In the genomic region with DNA sequence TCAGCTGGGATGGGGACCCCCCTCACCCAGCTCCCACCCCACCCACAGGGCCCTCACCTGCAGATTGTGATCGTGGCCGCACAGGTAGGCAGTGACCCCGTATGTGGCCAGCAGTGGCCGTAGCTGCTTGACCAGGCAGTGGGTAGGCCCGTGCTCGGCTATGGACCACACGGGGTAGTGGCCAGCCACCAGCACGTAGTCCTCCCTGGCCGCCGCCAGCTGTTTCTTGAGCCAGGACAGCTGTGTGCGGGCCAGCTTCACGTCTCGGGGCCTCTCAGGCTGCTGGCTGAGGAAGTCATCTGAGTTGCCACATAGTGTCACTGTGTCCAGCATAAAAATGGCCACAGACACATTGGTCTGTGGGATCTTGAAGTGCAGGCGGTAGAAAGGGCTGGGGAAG, we compare ENCODE assay signal across 15 cellular contexts. TPM values are rescaled to one million over a fixed set of nuclear protein-coding genes. Genes with fewer than 3 reads are reported as not detected.
"Had no signal": no experiment of that assay in that cellular context is flagged by ENCODE, and none has a peak within 500 bp of the region (broad histone marks: within the 10 kb centered on the region; RNA-seq: fewer than 3 reads in every experiment).

No MANE protein-coding gene starts in this region.

- ATAC-seq: activated CD8-positive, alpha-beta T cell treated with anti-CD3 and anti-CD28 coated beads for 36 hours; activated naive CD4-positive, alpha-beta T cell treated with anti-CD3 and anti-CD28 coated beads, Interleukin-2, amount 50 U/mL, for 72 hours; activated T-cell treated with anti-CD3 and anti-CD28 coated beads, Interleukin-2, amount 50 U/mL, for 4 hours; esophagus mucosa; left lobe of liver; right lobe of liver had no signal

- DNase-seq: activated CD4-positive, alpha-beta T cell treated with anti-CD3 and anti-CD28 coated beads for 48 hours; activated CD8-positive, alpha-beta T cell treated with anti-CD3 and anti-CD28 coated beads for 36 hours; activated effector memory CD4-positive, alpha-beta T cell treated with anti-CD3 and anti-CD28 coated beads, Interleukin-2, amount 50 U/mL, for 16 hours; activated T-cell treated with anti-CD3 and anti-CD28 coated beads, Interleukin-2, amount 50 U/mL, for 4 hours; occipital lobe; right lobe of liver; uterus; WERI-Rb-1 had no signal

- H3K4me1 Mint-ChIP-seq: nephron had no signal

- H3K27ac Mint-ChIP-seq: activated CD8-positive, alpha-beta T cell treated with anti-CD3 and anti-CD28 coated beads for 36 hours; activated naive CD4-positive, alpha-beta T cell treated with anti-CD3 and anti-CD28 coated beads, Interleukin-2, amount 50 U/mL, for 72 hours; nephron had no signal

- H3K27me3 Mint-ChIP-seq: activated CD8-positive, alpha-beta T cell treated with anti-CD3 and anti-CD28 coated beads for 36 hours; memory B cell had no signal

- H3K4me3 ChIP-seq: hepatocyte, prostate gland, uterus had no signal

- H3K27me3 ChIP-seq: hepatocyte, right lobe of liver, uterus had no signal

- H3K36me3 Mint-ChIP-seq: activated naive CD4-positive, alpha-beta T cell treated with anti-CD3 and anti-CD28 coated beads, Interleukin-2, amount 50 U/mL, for 72 hours had no signal

- H3K9me3 Mint-ChIP-seq: activated CD8-positive, alpha-beta T cell treated with anti-CD3 and anti-CD28 coated beads for 36 hours; activated naive CD4-positive, alpha-beta T cell treated with anti-CD3 and anti-CD28 coated beads, Interleukin-2, amount 50 U/mL, for 72 hours; activated T-cell treated with anti-CD3 and anti-CD28 coated beads, Interleukin-2, amount 50 U/mL, for 4 hours; nephron had no signal

- H3K27ac ChIP-seq: hepatocyte, right lobe of liver, WERI-Rb-1 had no signal

- H3K9me3 ChIP-seq: prostate gland, right lobe of liver, uterus had no signal

- H3K36me3 ChIP-seq: prostate gland, right lobe of liver, uterus, WERI-Rb-1 had no signal

- H3K4me3 Mint-ChIP-seq: activated CD8-positive, alpha-beta T cell treated with anti-CD3 and anti-CD28 coated beads for 36 hours; activated T-cell treated with anti-CD3 and anti-CD28 coated beads, Interleukin-2, amount 50 U/mL, for 4 hours had no signal

- H3K4me1 ChIP-seq: prostate gland, uterus had no signal

RNA-seq across cellular contexts. Expression of gene CNN1, which starts 37.5 kb away (rescaled TPM):
- total RNA-seq: activated CD8-positive, alpha-beta T cell treated with anti-CD3 and anti-CD28 coated beads for 36 hours; activated naive CD4-positive, alpha-beta T cell treated with anti-CD3 and anti-CD28 coated beads, Interleukin-2, amount 50 U/mL, for 72 hours; occipital lobe had no signal
